ENCODE assay signal across 9 cellular contexts in genomic region chr4:74768857-74769525, GRCh38. TPM values are rescaled to one million over a fixed set of nuclear protein-coding genes. Genes with fewer than 3 reads are reported as not detected.
DNase-seq lines count a peak whose midpoint lies in the region; ATAC-seq and TF ChIP-seq lines count a peak whose summit lies in the region.
"Had no signal": no experiment of that assay in that cellular context is flagged by ENCODE, and none has a peak within 500 bp of the region (broad histone marks: within the 10 kb centered on the region; RNA-seq: fewer than 3 reads in every experiment).

No MANE protein-coding gene starts in this region.

- peak; percentile 50 for DNase-seq in NCI-H446 treated with DMSO at 0.1 percent for 48 hours (lab: John Stamatoyannopoulos, UW)
- peak; percentile 37 for DNase-seq in epithelial cell of proximal tubule (ENCODE audit: low read depth)
- peak; percentile 33 for DNase-seq in smooth muscle cell of the brain vasculature (ENCODE audit: low read depth, low spot score)
- DNase-seq in stimulated activated CD4-positive, alpha-beta T cell treated with anti-CD3 and anti-CD28 coated beads, Interleukin-15, amount 100 ng/mL, for 24 hours, result no peak
- DNase-seq in NCI-H2029 treated with DMSO at 0.1 percent for 48 hours (lab: John Stamatoyannopoulos, UW), result no peak
- DNase-seq in UCSD-AML1 (lab: John Stamatoyannopoulos, UW; ENCODE audit: unreplicated experiment), result no peak
- DNase-seq: substantia nigra had no signal

- no peak for TF ChIP-seq CTCF in epithelial cell of proximal tubule (conservative IDR thresholded peaks at IDR 0.05; ENCODE audit: low read depth, low read length)

- H3K4me3 ChIP-seq in epithelial cell of proximal tubule (ENCODE audit: low read depth, low read length), result no peak overlapping the region

- ATAC-seq in GM21619 (IDR thresholded peaks at IDR 0.05; ENCODE audit: unreplicated experiment) (peak; percentile 51), GM21723 (IDR thresholded peaks at IDR 0.05; ENCODE audit: unreplicated experiment) (no peak)

RNA-seq across cellular contexts. Expression of gene BTC, which starts 25.3 kb away (rescaled TPM):
- 3.6 and 5.4 TPM in 2 replicates for total RNA-seq in epithelial cell of proximal tubule

Comparison
In these comparisons a context has a peak if more than half of its experiments do, and no peak if none do; other contexts are left out.
1. DNase-seq: peak in NCI-H446 treated with DMSO at 0.1 percent for 48 hours (single experiment), epithelial cell of proximal tubule (single experiment) and smooth muscle cell of the brain vasculature (single experiment); none in stimulated activated CD4-positive, alpha-beta T cell treated with anti-CD3 and anti-CD28 coated beads, Interleukin-15, amount 100 ng/mL, for 24 hours (single experiment), NCI-H2029 treated with DMSO at 0.1 percent for 48 hours (single experiment) and UCSD-AML1 (single experiment).